8 cellular contexts compared by ENCODE assay signal in the genomic region with DNA sequence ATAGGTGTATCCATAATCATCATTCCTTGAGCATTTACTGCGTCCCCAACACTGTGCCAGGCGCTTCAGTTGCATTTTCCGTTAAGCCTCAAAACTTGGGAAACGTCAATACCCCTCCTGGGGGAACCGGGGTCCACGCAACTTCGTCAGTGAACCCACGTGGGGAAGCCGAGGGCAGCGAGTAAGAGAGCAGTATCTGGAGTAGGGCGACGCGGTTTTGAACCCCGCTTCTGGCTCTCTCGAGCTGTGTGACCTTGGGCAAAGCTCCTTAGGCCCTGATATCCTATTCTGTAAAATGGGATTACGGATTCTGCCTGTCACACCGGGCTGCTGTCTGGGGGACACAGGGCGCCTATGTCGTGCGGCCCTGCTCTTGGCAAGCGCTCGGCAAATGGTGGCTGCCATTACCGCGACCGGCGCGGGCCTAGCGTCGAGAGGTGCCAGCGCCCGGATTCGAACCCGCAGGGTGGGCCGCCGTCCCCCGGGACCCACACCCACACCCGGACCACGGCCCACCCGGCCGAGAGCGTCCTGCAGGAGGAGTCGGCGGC. TPM values are rescaled to one million over a fixed set of nuclear protein-coding genes. Genes with fewer than 3 reads are reported as not detected.
DNase-seq lines count a peak whose midpoint lies in the region; ATAC-seq, FAIRE-seq and TF ChIP-seq lines count a peak whose summit lies in the region.

No MANE protein-coding gene starts in this region.

- H3K36me3 ChIP-seq in DOHH2 (ENCODE audit: control insufficient read depth, low read length) (peaks cover 52% of the 10 kb centered on the region), H7 (replicated peaks; ENCODE audit: control insufficient read depth, insufficient read depth, low read length) (peaks cover 32% of the 10 kb centered on the region)

- H3K27me3 Mint-ChIP-seq in activated CD4-positive, alpha-beta memory T cell treated with anti-CD3 and anti-CD28 coated beads, Interleukin-2, amount 10 ng/mL, durations not matched to agents 7 days and 5 days: peaks cover 6% of the 10 kb centered on the region
- H3K27me3 Mint-ChIP-seq in stimulated activated naive CD8-positive, alpha-beta T cell treated with anti-CD3 and anti-CD28 coated beads, Interleukin-15, amount 100 ng/mL, for 72 hours: no peaks in the 10 kb centered on the region

- FAIRE-seq in RCC 7860 (lab: Jason Lieb, UNC): no peak

- no peak for ATAC-seq in stimulated activated naive CD8-positive, alpha-beta T cell treated with anti-CD3 and anti-CD28 coated beads, Interleukin-15, amount 100 ng/mL, for 72 hours

- no peaks in the 10 kb centered on the region for H3K9me3 ChIP-seq in DOHH2 (ENCODE audit: control insufficient read depth, insufficient read depth, low read length)

- no peaks in the 10 kb centered on the region for H3K9me2 ChIP-seq in DOHH2 (replicated peaks; ENCODE audit: control insufficient read depth, low read length)

- H3K27ac Mint-ChIP-seq in activated CD4-positive, alpha-beta memory T cell treated with anti-CD3 and anti-CD28 coated beads, Interleukin-2, amount 10 ng/mL, durations not matched to agents 7 days and 5 days: peak overlapping the region; percentile 68
- H3K27ac Mint-ChIP-seq in stimulated activated naive CD8-positive, alpha-beta T cell treated with anti-CD3 and anti-CD28 coated beads, Interleukin-15, amount 100 ng/mL, for 72 hours: peak overlapping the region; percentile 82 to 87

- peaks cover 46% of the 10 kb centered on the region for H3K4me1 ChIP-seq in DOHH2 (ENCODE audit: control insufficient read depth, low read length)

- H3K27ac ChIP-seq in DOHH2 (ENCODE audit: low read depth, low read length): peak overlapping the region; percentile 64

- H3K79me2 ChIP-seq in DOHH2 (ENCODE audit: control insufficient read depth, low read length): peaks cover 56% of the 10 kb centered on the region

- H3F3A ChIP-seq in DOHH2 (ENCODE audit: control insufficient read depth, insufficient read depth): peaks cover 10% of the 10 kb centered on the region

- peaks cover 60% of the 10 kb centered on the region for H3K4me1 Mint-ChIP-seq in activated CD4-positive, alpha-beta memory T cell treated with anti-CD3 and anti-CD28 coated beads, Interleukin-2, amount 10 ng/mL, durations not matched to agents 7 days and 5 days
- H3K4me1 Mint-ChIP-seq in stimulated activated naive CD8-positive, alpha-beta T cell treated with anti-CD3 and anti-CD28 coated beads, Interleukin-15, amount 100 ng/mL, for 72 hours: peaks cover 74% of the 10 kb centered on the region

- CTCF ChIA-PET in activated CD4-positive, alpha-beta memory T cell treated with anti-CD3 and anti-CD28 coated beads, Interleukin-2, amount 10 ng/mL, durations not matched to agents 7 days and 5 days (lab: Charles Lee): interaction anchor here (0.7 to 6.5 kb wide), 3 partner anchors 10 to 127 kb away, joined by 3 to 47 read pairs (median 17); no protein-coding TSS in a partner anchor
- CTCF ChIA-PET in GM10248 (lab: Yijun Ruan, JAX): interaction anchor here (2.6 to 7.7 kb wide), 2 partner anchors 24 to 127 kb away, joined by 9 to 71 read pairs; no protein-coding TSS in a partner anchor

- DNase-seq in H7: no peak
- no peak for DNase-seq in activated CD4-positive, alpha-beta memory T cell treated with anti-CD3 and anti-CD28 coated beads, Interleukin-2, amount 10 ng/mL, durations not matched to agents 7 days and 5 days
- DNase-seq in stimulated activated naive CD8-positive, alpha-beta T cell treated with anti-CD3 and anti-CD28 coated beads, Interleukin-15, amount 100 ng/mL, for 72 hours: no peak
- DNase-seq in GM10266 (ENCODE audit: extremely low spot score): no peak
- DNase-seq in RCC 7860 (ENCODE audit: low spot score): no peak
- no peak for DNase-seq in GM10248 (ENCODE audit: extremely low spot score)

- H3K9me3 Mint-ChIP-seq in activated CD4-positive, alpha-beta memory T cell treated with anti-CD3 and anti-CD28 coated beads, Interleukin-2, amount 10 ng/mL, durations not matched to agents 7 days and 5 days: no peaks in the 10 kb centered on the region
- H3K9me3 Mint-ChIP-seq in stimulated activated naive CD8-positive, alpha-beta T cell treated with anti-CD3 and anti-CD28 coated beads, Interleukin-15, amount 100 ng/mL, for 72 hours: peaks cover 0 to 7% of the 10 kb centered on the region in 2 donors

- H4K20me1 ChIP-seq in DOHH2 (ENCODE audit: control insufficient read depth, insufficient read depth, low read depth, low read length): peaks cover 35% of the 10 kb centered on the region

- H3K4me2 ChIP-seq in DOHH2 (ENCODE audit: low read length): peak overlapping the region; percentile 59

- peaks cover 48% of the 10 kb centered on the region for H3K36me3 Mint-ChIP-seq in activated CD4-positive, alpha-beta memory T cell treated with anti-CD3 and anti-CD28 coated beads, Interleukin-2, amount 10 ng/mL, durations not matched to agents 7 days and 5 days (ENCODE audit: low read depth)

- H3K27me3 ChIP-seq in DOHH2 (ENCODE audit: control insufficient read depth, low read length) (no peaks in the 10 kb centered on the region), H7 (ENCODE audit: control insufficient read depth, insufficient read depth, low read length) (peaks cover 6% of the 10 kb centered on the region)

- peak overlapping the region; percentile 79 for H3K4me3 Mint-ChIP-seq in activated CD4-positive, alpha-beta memory T cell treated with anti-CD3 and anti-CD28 coated beads, Interleukin-2, amount 10 ng/mL, durations not matched to agents 7 days and 5 days
- H3K4me3 Mint-ChIP-seq in stimulated activated naive CD8-positive, alpha-beta T cell treated with anti-CD3 and anti-CD28 coated beads, Interleukin-15, amount 100 ng/mL, for 72 hours: peak overlapping the region; percentile 79 to 89

- peak overlapping the region; percentile 95 for H3K4me3 ChIP-seq in DOHH2 (ENCODE audit: low read length)
- H3K4me3 ChIP-seq in H7 (ENCODE audit: insufficient read depth, low read depth, low read length): peak overlapping the region; percentile 89
- peak overlapping the region; percentile 87 for H3K4me3 ChIP-seq in iPS-11a (ENCODE audit: low read depth, low read length)

- TF ChIP-seq CTCF in DOHH2 (IDR thresholded peaks at IDR 0.05; ENCODE audit: low read depth, low read length, poor library complexity, severe bottlenecking): no peak
- TF ChIP-seq CTCF in GM10266 (IDR thresholded peaks at IDR 0.05; ENCODE audit: control insufficient read depth, insufficient read depth, low read depth, missing control alignments): no peak
- TF ChIP-seq CTCF in GM10248 (IDR thresholded peaks at IDR 0.05; ENCODE audit: control extremely low read depth, extremely low read depth, low read depth, missing control alignments): no peak

- POLR2A ChIA-PET in activated CD4-positive, alpha-beta memory T cell treated with anti-CD3 and anti-CD28 coated beads, Interleukin-2, amount 10 ng/mL, durations not matched to agents 7 days and 5 days (lab: Charles Lee): interaction anchor here (1.0 to 10.5 kb wide), 6 partner anchors 16 to 241 kb away, joined by 3 to 156 read pairs (median 12); a partner anchor contains a TSS
- POLR2A ChIA-PET in GM10248 (lab: Yijun Ruan, JAX): no interaction called here

RNA-seq across cellular contexts. Expression of a gene that starts 0.6 kb away (rescaled TPM):
- total RNA-seq in H7 (2014; rRNA removed; shearing (Covaris generic)): 79.4 and 87.8 TPM in 2 replicates
- 100 to 1,000 TPM; 106 to 109 TPM for total RNA-seq in activated CD4-positive, alpha-beta memory T cell treated with anti-CD3 and anti-CD28 coated beads, Interleukin-2, amount 10 ng/mL, durations not matched to agents 7 days and 5 days
